20 cellular contexts compared by ENCODE assay signal in genomic region chr7:74581916-74582440, GRCh38.
DNase-seq lines count a peak whose midpoint lies in the region; ATAC-seq and TF ChIP-seq lines count a peak whose summit lies in the region.
"Had no signal": no experiment of that assay in that cellular context is flagged by ENCODE, and none has a peak within 500 bp of the region (broad histone marks: within the 10 kb centered on the region; RNA-seq: fewer than 3 reads in every experiment).

No MANE protein-coding gene starts in this region.

- ATAC-seq in RWPE2 (ENCODE audit: low read depth) (peak; percentile 24; the same call in 1 of the 3 replicates), GM21390 (IDR thresholded peaks at IDR 0.05; ENCODE audit: unreplicated experiment) (no peak)
- ATAC-seq: K562 had no signal

- H3K4me3 ChIP-seq in Caco-2 (ENCODE audit: low read depth, low read length) (no peak overlapping the region), RWPE2 (ENCODE audit: severe bottlenecking) (no peak overlapping the region), esophagus squamous epithelium (no peak overlapping the region), skin epidermis (no peak overlapping the region), ovary (no peak overlapping the region)
- H3K4me3 ChIP-seq: K562 had no signal

- H3K36me3 ChIP-seq in Caco-2 (ENCODE audit: control insufficient read depth, insufficient read depth, low read length) (peaks cover 2% of the 10 kb centered on the region; the same call in 1 of the 2 replicates), RWPE2 (ENCODE audit: low read depth) (0 out of 2 replicates have a peak, but pooled peaks cover 6% of the 10 kb centered on the region), esophagus squamous epithelium (no peaks in the 10 kb centered on the region), ovary (no peaks in the 10 kb centered on the region)
- H3K36me3 ChIP-seq: BE2C had no signal

- TF ChIP-seq POLR2A in esophagus squamous epithelium (IDR thresholded peaks at IDR 0.05): no peak
- TF ChIP-seq POLR2A in ovary (IDR thresholded peaks at IDR 0.05): no peak

- peaks cover 34% of the 10 kb centered on the region for H3K4me1 Mint-ChIP-seq in Caco-2 (ENCODE audit: low read depth, unreplicated experiment)
- H3K4me1 Mint-ChIP-seq: CD4-positive, CD25-positive, alpha-beta regulatory T cell had no signal

- POLR2A ChIA-PET in Caco-2 (lab: Charles Lee): no interaction called here

- DNase-seq in Caco-2: no peak
- DNase-seq in RWPE2 (ENCODE audit: low spot score): no peak
- DNase-seq in esophagus squamous epithelium (lab: John Stamatoyannopoulos, UW): no peak
- no peak for DNase-seq in ovary
- no peak for DNase-seq in activated T-cell treated with anti-CD3 and anti-CD28 coated beads, Interleukin-2, amount 50 U/mL, for 1 hour
- DNase-seq: BE2C; CD4-positive, CD25-positive, alpha-beta regulatory T cell; COR-L47; DMS153; GF-D8; HCEC 1CT; NCI-H1105; NCI-H1694; NCI-H2107; NCI-H510A; NCI-H774; RPMI8226 had no signal

- H3K9me3 Mint-ChIP-seq in Caco-2 (ENCODE audit: unreplicated experiment): no peaks in the 10 kb centered on the region
- H3K9me3 Mint-ChIP-seq: CD4-positive, CD25-positive, alpha-beta regulatory T cell had no signal

- H3K4me3 Mint-ChIP-seq in Caco-2 (ENCODE audit: unreplicated experiment): no peak overlapping the region
- H3K4me3 Mint-ChIP-seq: CD4-positive, CD25-positive, alpha-beta regulatory T cell had no signal

- TF ChIP-seq CTCF in Caco-2 (IDR thresholded peaks at IDR 0.05; ENCODE audit: insufficient read depth in 1 of 2, low read depth in 1 of 2, low read length in 1 of 2, severe bottlenecking in 1 of 2, unreplicated experiment in 1 of 2): no peak
- no peak for TF ChIP-seq CTCF in RWPE2 (IDR thresholded peaks at IDR 0.05; ENCODE audit: poor library complexity, severe bottlenecking)
- no peak for TF ChIP-seq CTCF in esophagus squamous epithelium (IDR thresholded peaks at IDR 0.05)
- TF ChIP-seq CTCF in ovary (IDR thresholded peaks at IDR 0.05): no peak

- peaks cover 46% of the 10 kb centered on the region for H3K36me3 Mint-ChIP-seq in Caco-2 (ENCODE audit: insufficient read depth, unreplicated experiment)
- H3K36me3 Mint-ChIP-seq: CD4-positive, CD25-positive, alpha-beta regulatory T cell had no signal

- no TSS peak for BruUV-seq in Caco-2 (replicated peaks; lab: Mats Ljungman, UMichigan)

- H3K9me3 ChIP-seq in Caco-2: no peaks in the 10 kb centered on the region
- no peaks in the 10 kb centered on the region for H3K9me3 ChIP-seq in RWPE2 (ENCODE audit: severe bottlenecking)
- H3K9me3 ChIP-seq in esophagus squamous epithelium: no peaks in the 10 kb centered on the region
- H3K9me3 ChIP-seq in ovary: no peaks in the 10 kb centered on the region
- H3K9me3 ChIP-seq: BE2C had no signal

- WGBS in esophagus squamous epithelium, 2 donors: 38 to 54% methylated on average over 9 to 12 of the region's 12 CpGs
- WGBS in ovary, 3 donors: 94 to 95% (median 94%) methylated on average over 12 of the region's 12 CpGs

- CTCF ChIA-PET in Caco-2 (lab: Charles Lee): interaction anchor here (0.6 kb wide), 1 partner anchor 555 kb away, joined by 3 read pairs; no protein-coding TSS in a partner anchor

- H3K27me3 ChIP-seq in Caco-2 (replicated peaks; ENCODE audit: control insufficient read depth, insufficient read depth, low read length) (no peaks in the 10 kb centered on the region), RWPE2 (ENCODE audit: insufficient read depth, poor library complexity, severe bottlenecking) (no peaks in the 10 kb centered on the region), esophagus squamous epithelium (no peaks in the 10 kb centered on the region), ovary (no peaks in the 10 kb centered on the region)
- H3K27me3 ChIP-seq: BE2C had no signal

- H3K27ac ChIP-seq in RWPE2 (ENCODE audit: poor library complexity, severe bottlenecking): no peak overlapping the region
- peak overlapping the region; percentile 67 to 85 (median 78) for H3K27ac ChIP-seq in esophagus squamous epithelium
- H3K27ac ChIP-seq in skin epidermis: peak overlapping the region in 17 of 21 experiments; percentile 3 to 88 (median 54)
- no peak overlapping the region for H3K27ac ChIP-seq in ovary

- peak overlapping the region; percentile 99 for H3K27ac Mint-ChIP-seq in Caco-2 (ENCODE audit: unreplicated experiment)
- H3K27ac Mint-ChIP-seq: CD4-positive, CD25-positive, alpha-beta regulatory T cell had no signal

- no peaks in the 10 kb centered on the region for H3K27me3 Mint-ChIP-seq in Caco-2 (ENCODE audit: insufficient read depth, unreplicated experiment)
- H3K27me3 Mint-ChIP-seq: CD4-positive, CD25-positive, alpha-beta regulatory T cell had no signal

- TF ChIP-seq EP300 in ovary (IDR thresholded peaks at IDR 0.05): no peak

- intact Hi-C loops in Caco-2 (cut with micrococcal nuclease; ENCODE audit: unreplicated experiment): no loop called here
- intact Hi-C loops in esophagus squamous epithelium (cut with DNase I): no loop called here
- intact Hi-C loops in ovary (cut with DNase I): loop anchor here in 1 of 4 donors (10.0 kb wide), 1 partner anchor 737 kb away; the partner anchor contains the start of gene METTL27

- H3K4me1 ChIP-seq in Caco-2 (peaks cover 58% of the 10 kb centered on the region), RWPE2 (ENCODE audit: insufficient read depth, poor library complexity, severe bottlenecking) (peaks cover 3% of the 10 kb centered on the region), esophagus squamous epithelium (peaks cover 29 to 92% (median 32%) of the 10 kb centered on the region in 3 donors), ovary (ENCODE audit: insufficient read depth) (peaks cover 7% of the 10 kb centered on the region)

Comparison
In these comparisons a context has a peak if more than half of its experiments do, and no peak if none do; other contexts are left out.
1. H3K27ac ChIP-seq: peak in esophagus squamous epithelium (4 of 4) and skin epidermis (17 of 21); none in RWPE2 (single experiment) and ovary (0 of 2).